In genomic region chr17:78840530-78840779, GRCh38 we compare ENCODE assay signal across 8 cellular contexts. TPM values are rescaled to one million over a fixed set of nuclear protein-coding genes. Genes with fewer than 3 reads are reported as not detected.
DNase-seq lines count a peak whose midpoint lies in the region; ATAC-seq, FAIRE-seq and TF ChIP-seq lines count a peak whose summit lies in the region.

No MANE protein-coding gene starts in this region.

- no peaks in the 10 kb centered on the region for H3K27me3 Mint-ChIP-seq in activated CD4-positive, alpha-beta T cell treated with anti-CD3 and anti-CD28 coated beads, Interleukin-2, amount 10 ng/mL, durations not matched to agents 7 days and 5 days
- H3K27me3 Mint-ChIP-seq in activated naive CD8-positive, alpha-beta T cell treated with anti-CD3 and anti-CD28 coated beads, Interleukin-2, amount 10 ng/mL, durations not matched to agents 7 days and 5 days: no peaks in the 10 kb centered on the region

- CTCF ChIA-PET in activated CD4-positive, alpha-beta T cell treated with anti-CD3 and anti-CD28 coated beads, Interleukin-2, amount 10 ng/mL, durations not matched to agents 7 days and 5 days (lab: Charles Lee): no interaction called here

- POLR2A ChIA-PET in activated CD4-positive, alpha-beta T cell treated with anti-CD3 and anti-CD28 coated beads, Interleukin-2, amount 10 ng/mL, durations not matched to agents 7 days and 5 days (lab: Charles Lee): interaction anchor here (1.0 kb wide), 1 partner anchor 60 kb away, joined by 3 read pairs; no protein-coding TSS in a partner anchor
- POLR2A ChIA-PET in activated naive CD8-positive, alpha-beta T cell treated with anti-CD3 and anti-CD28 coated beads, Interleukin-2, amount 10 ng/mL, durations not matched to agents 7 days and 5 days (lab: Charles Lee): interaction anchor here (0.5 to 2.1 kb wide), 4 partner anchors 9 to 74 kb away, joined by 3 to 16 read pairs (median 4); no protein-coding TSS in a partner anchor

- peaks cover 19% of the 10 kb centered on the region in 2 donors for H3K4me1 ChIP-seq in thyroid gland

- no peak for ATAC-seq in activated naive CD8-positive, alpha-beta T cell treated with anti-CD3 and anti-CD28 coated beads, Interleukin-2, amount 10 ng/mL, durations not matched to agents 7 days and 5 days (ENCODE audit: low read depth)

- intact Hi-C loops in thyroid gland (cut with DNase I): no loop called here

- H3K4me3 ChIP-seq in thyroid gland (replicated peaks in 1 of 3): peak overlapping the region; percentile 78 to 91 (median 84)

- DNase-seq in activated CD4-positive, alpha-beta T cell treated with anti-CD3 and anti-CD28 coated beads, Interleukin-2, amount 10 ng/mL, durations not matched to agents 7 days and 5 days: no peak
- no peak for DNase-seq in activated CD4-positive, alpha-beta T cell treated with anti-CD3 and anti-CD28 coated beads for 4 hours
- DNase-seq in activated naive CD8-positive, alpha-beta T cell treated with anti-CD3 and anti-CD28 coated beads, Interleukin-2, amount 10 ng/mL, durations not matched to agents 7 days and 5 days: no peak
- DNase-seq in thyroid gland (no peak), urothelium cell line (ENCODE audit: low spot score) (no peak), NCI-H226 (no peak), NCI-H82 treated with DMSO at 0.1 percent for 48 hours (lab: John Stamatoyannopoulos, UW; ENCODE audit: unreplicated experiment) (no peak)

- H3K9me3 ChIP-seq in thyroid gland: no peaks in the 10 kb centered on the region

- peaks cover 22% of the 10 kb centered on the region for H3K36me3 Mint-ChIP-seq in activated CD4-positive, alpha-beta T cell treated with anti-CD3 and anti-CD28 coated beads, Interleukin-2, amount 10 ng/mL, durations not matched to agents 7 days and 5 days (ENCODE audit: low read depth)
- peaks cover 11% of the 10 kb centered on the region for H3K36me3 Mint-ChIP-seq in activated naive CD8-positive, alpha-beta T cell treated with anti-CD3 and anti-CD28 coated beads, Interleukin-2, amount 10 ng/mL, durations not matched to agents 7 days and 5 days

- H3K4me1 Mint-ChIP-seq in activated CD4-positive, alpha-beta T cell treated with anti-CD3 and anti-CD28 coated beads, Interleukin-2, amount 10 ng/mL, durations not matched to agents 7 days and 5 days: peaks cover 52% of the 10 kb centered on the region
- H3K4me1 Mint-ChIP-seq in activated naive CD8-positive, alpha-beta T cell treated with anti-CD3 and anti-CD28 coated beads, Interleukin-2, amount 10 ng/mL, durations not matched to agents 7 days and 5 days: peaks cover 38% of the 10 kb centered on the region

- H3K27ac Mint-ChIP-seq in activated CD4-positive, alpha-beta T cell treated with anti-CD3 and anti-CD28 coated beads, Interleukin-2, amount 10 ng/mL, durations not matched to agents 7 days and 5 days: peak overlapping the region; percentile 98
- H3K27ac Mint-ChIP-seq in activated naive CD8-positive, alpha-beta T cell treated with anti-CD3 and anti-CD28 coated beads, Interleukin-2, amount 10 ng/mL, durations not matched to agents 7 days and 5 days: peak overlapping the region; percentile 96

- H3K4me3 Mint-ChIP-seq in activated CD4-positive, alpha-beta T cell treated with anti-CD3 and anti-CD28 coated beads, Interleukin-2, amount 10 ng/mL, durations not matched to agents 7 days and 5 days: peak overlapping the region; percentile 87
- peak overlapping the region; percentile 91 for H3K4me3 Mint-ChIP-seq in activated naive CD8-positive, alpha-beta T cell treated with anti-CD3 and anti-CD28 coated beads, Interleukin-2, amount 10 ng/mL, durations not matched to agents 7 days and 5 days

- FAIRE-seq in urothelium cell line (lab: Jason Lieb, UNC): no peak

- H3K27me3 ChIP-seq in layer of hippocampus (ENCODE audit: control insufficient read depth, insufficient read depth, low read length) (no peaks in the 10 kb centered on the region), thyroid gland (no peaks in the 10 kb centered on the region)

- H3K36me3 ChIP-seq in thyroid gland: peaks cover 21% of the 10 kb centered on the region in 2 donors

- no peak for TF ChIP-seq POLR2A in thyroid gland (IDR thresholded peaks at IDR 0.05)

- H3K9me3 Mint-ChIP-seq in activated CD4-positive, alpha-beta T cell treated with anti-CD3 and anti-CD28 coated beads, Interleukin-2, amount 10 ng/mL, durations not matched to agents 7 days and 5 days: no peaks in the 10 kb centered on the region
- no peaks in the 10 kb centered on the region for H3K9me3 Mint-ChIP-seq in activated naive CD8-positive, alpha-beta T cell treated with anti-CD3 and anti-CD28 coated beads, Interleukin-2, amount 10 ng/mL, durations not matched to agents 7 days and 5 days

- WGBS in thyroid gland, 2 donors: 0% methylated on average over 23 of the region's 35 CpGs; no CpG with 5 or more reads in 1 of the 2 donors

- peak overlapping the region; percentile 98 for H3K27ac ChIP-seq in layer of hippocampus (ENCODE audit: low read depth, low read length)
- peak overlapping the region; percentile 95 to 100 (median 98) for H3K27ac ChIP-seq in thyroid gland

- no peak for TF ChIP-seq CTCF in thyroid gland (IDR thresholded peaks at IDR 0.05)

RNA-seq across cellular contexts. Expression of gene USP36, which starts 0.2 kb away (rescaled TPM):
- total RNA-seq in activated CD4-positive, alpha-beta T cell treated with anti-CD3 and anti-CD28 coated beads, Interleukin-2, amount 10 ng/mL, durations not matched to agents 7 days and 5 days: 10 to 100 TPM; 79.0 to 92.9 TPM
- 10 to 100 TPM; 87.8 to 94.3 TPM for total RNA-seq in activated naive CD8-positive, alpha-beta T cell treated with anti-CD3 and anti-CD28 coated beads, Interleukin-2, amount 10 ng/mL, durations not matched to agents 7 days and 5 days
- total RNA-seq in thyroid gland: 10 to 100 TPM; 33.9 to 61.5 (median 46.6) TPM

RNA-seq across cellular contexts. Expression of gene CYTH1, which starts 58.4 kb away (rescaled TPM):
- total RNA-seq in activated CD4-positive, alpha-beta T cell treated with anti-CD3 and anti-CD28 coated beads, Interleukin-2, amount 10 ng/mL, durations not matched to agents 7 days and 5 days: 100 to 1,000 TPM; 244 to 251 TPM
- total RNA-seq in activated naive CD8-positive, alpha-beta T cell treated with anti-CD3 and anti-CD28 coated beads, Interleukin-2, amount 10 ng/mL, durations not matched to agents 7 days and 5 days: 100 to 1,000 TPM; 180 to 200 TPM
- 10 to 100 TPM; 69.0 to 94.5 (median 75.7) TPM for total RNA-seq in thyroid gland
